In genomic region chr16:66741971-66742396, GRCh38 we compare ENCODE assay signal across 1 cellular context.
TF ChIP-seq lines count a peak whose summit lies in the region.

No MANE protein-coding gene starts in this region.

TF ChIP-seq in endothelial cell of umbilical vein, 7 proteins besides CTCF, POLR2A, EP300 and RAD21:
- no peak for TF ChIP-seq FOS (IDR thresholded peaks at IDR 0.05; ENCODE audit: borderline replicate concordance, insufficient read depth, low read length)
- no peak for TF ChIP-seq MAX (IDR thresholded peaks at IDR 0.05; ENCODE audit: insufficient read depth, insufficient read length)
- no peak for TF ChIP-seq MYC (IDR thresholded peaks at IDR 0.05; ENCODE audit: low read depth, low read length)
- TF ChIP-seq POLR2AphosphoS5 (IDR thresholded peaks at IDR 0.05; ENCODE audit: insufficient read depth, low read depth, low read length) = no peak
- TF ChIP-seq JUN (IDR thresholded peaks at IDR 0.05; ENCODE audit: borderline replicate concordance, insufficient read depth, insufficient read length, low read depth) = no peak
- TF ChIP-seq EZH2 (IDR thresholded peaks at IDR 0.05; ENCODE audit: borderline replicate concordance, low read depth, low read length, severe bottlenecking) = no peak
- TF ChIP-seq GATA2 (IDR thresholded peaks at IDR 0.05; ENCODE audit: insufficient read depth, insufficient read length, low read depth, low read length) = no peak
TF ChIP-seq in endothelial cell of umbilical vein: peak in this region for 0.
